Comparison of ENCODE assay signal across 28 cellular contexts in genomic region chr7:87961754-87962153, GRCh38.
"Had no signal": no experiment of that assay in that cellular context is flagged by ENCODE, and none has a peak within 500 bp of the region (broad histone marks: within the 10 kb centered on the region; RNA-seq: fewer than 3 reads in every experiment).

No MANE protein-coding gene starts in this region.

- H3K27ac ChIP-seq: ascending aorta, PC-9, VCaP had no signal

- H3K9me3 Mint-ChIP-seq: activated CD8-positive, alpha-beta T cell treated with anti-CD3 and anti-CD28 coated beads for 36 hours; activated naive CD4-positive, alpha-beta T cell treated with anti-CD3 and anti-CD28 coated beads, Interleukin-2, amount 50 U/mL, for 24 hours; activated T-cell treated with anti-CD3 and anti-CD28 coated beads, Interleukin-2, amount 50 U/mL, for 24 hours had no signal

- H3K4me1 Mint-ChIP-seq: activated naive CD4-positive, alpha-beta T cell treated with anti-CD3 and anti-CD28 coated beads, Interleukin-2, amount 50 U/mL, for 24 hours; activated naive CD8-positive, alpha-beta T cell treated with anti-CD3 and anti-CD28 coated beads, Interleukin-2, amount 10 ng/mL, durations not matched to agents 7 days and 5 days had no signal

- H3K4me1 ChIP-seq: ascending aorta had no signal

- H3K27me3 Mint-ChIP-seq: activated CD8-positive, alpha-beta T cell treated with anti-CD3 and anti-CD28 coated beads for 36 hours; activated naive CD4-positive, alpha-beta T cell treated with anti-CD3 and anti-CD28 coated beads, Interleukin-2, amount 50 U/mL, for 24 hours; activated naive CD8-positive, alpha-beta T cell treated with anti-CD3 and anti-CD28 coated beads, Interleukin-2, amount 10 ng/mL, durations not matched to agents 7 days and 5 days; activated T-cell treated with anti-CD3 and anti-CD28 coated beads, Interleukin-2, amount 50 U/mL, for 24 hours had no signal

- DNase-seq: activated CD4-positive, alpha-beta T cell treated with anti-CD3 and anti-CD28 coated beads for 1 hour; activated CD4-positive, alpha-beta T cell treated with anti-CD3 and anti-CD28 coated beads for 48 hours; activated CD4-positive, CD25-positive, alpha-beta regulatory T cell; activated CD8-positive, alpha-beta T cell treated with anti-CD3 and anti-CD28 coated beads for 36 hours; activated gamma-delta T cell; activated naive CD4-positive, alpha-beta T cell treated with Interleukin-2 at 50 U/mL for 16 hours; activated naive CD8-positive, alpha-beta T cell treated with anti-CD3 and anti-CD28 coated beads, Interleukin-2, amount 10 ng/mL, durations not matched to agents 7 days and 5 days; activated T-cell treated with anti-CD3 and anti-CD28 coated beads, Interleukin-2, amount 50 U/mL, for 24 hours; amygdala; Kasumi-1; KG1; MM.1S; NCI-H1105; NCI-H1417 treated with DMSO at 0.1 percent for 48 hours; NCI-H187 treated with DMSO at 0.1 percent for 48 hours; NCI-H2081; NCI-H345; NCI-H524 treated with DMSO at 0.1 percent for 48 hours; PC-9; Right ventricle myocardium superior; SW 1271; T-helper 1 cell; T-helper 2 cell; T-helper 9 cell had no signal

- H3K4me2 ChIP-seq: PC-9 had no signal

- H3K36me3 ChIP-seq: ascending aorta had no signal

- H3K4me3 ChIP-seq: ascending aorta, PC-9 had no signal

- H3K27me3 ChIP-seq: ascending aorta had no signal

- H3K4me3 Mint-ChIP-seq: activated CD8-positive, alpha-beta T cell treated with anti-CD3 and anti-CD28 coated beads for 36 hours; activated naive CD4-positive, alpha-beta T cell treated with anti-CD3 and anti-CD28 coated beads, Interleukin-2, amount 50 U/mL, for 24 hours; activated naive CD8-positive, alpha-beta T cell treated with anti-CD3 and anti-CD28 coated beads, Interleukin-2, amount 10 ng/mL, durations not matched to agents 7 days and 5 days; activated T-cell treated with anti-CD3 and anti-CD28 coated beads, Interleukin-2, amount 50 U/mL, for 24 hours had no signal

- H2AFZ ChIP-seq: PC-9 had no signal

- H3K27ac Mint-ChIP-seq: activated CD8-positive, alpha-beta T cell treated with anti-CD3 and anti-CD28 coated beads for 36 hours; activated naive CD4-positive, alpha-beta T cell treated with anti-CD3 and anti-CD28 coated beads, Interleukin-2, amount 50 U/mL, for 24 hours; activated naive CD8-positive, alpha-beta T cell treated with anti-CD3 and anti-CD28 coated beads, Interleukin-2, amount 10 ng/mL, durations not matched to agents 7 days and 5 days; activated T-cell treated with anti-CD3 and anti-CD28 coated beads, Interleukin-2, amount 50 U/mL, for 24 hours; activated T-helper 2 cell treated with anti-CD3 and anti-CD28 coated beads, Interferon-gamma antibody, Interleukin-2, Interleukin-4, amounts not matched to agents 10 μg/mL and 5 μg/mL and 100 μg/mL, durations not matched to agents 14 hours and 24 hours and 36 hours had no signal

- ATAC-seq: activated CD8-positive, alpha-beta T cell treated with anti-CD3 and anti-CD28 coated beads for 36 hours had no signal

- H3K9me3 ChIP-seq: ascending aorta had no signal
